19 cellular contexts compared by ENCODE assay signal in genomic region chr4:73669410-73670183, GRCh38. TPM values are rescaled to one million over a fixed set of nuclear protein-coding genes. Genes with fewer than 3 reads are reported as not detected.
DNase-seq lines count a peak whose midpoint lies in the region; ATAC-seq, FAIRE-seq and TF ChIP-seq lines count a peak whose summit lies in the region.
"Had no signal": no experiment of that assay in that cellular context is flagged by ENCODE, and none has a peak within 500 bp of the region (broad histone marks: within the 10 kb centered on the region; RNA-seq: fewer than 3 reads in every experiment).

No MANE protein-coding gene starts in this region.

- CTCF ChIA-PET in A549 (lab: Yijun Ruan, JAX) = interaction anchor here (1.0 to 1.5 kb wide), 6 partner anchors 16 to 369 kb away, joined by 3 to 4 read pairs (median 3); partner anchors contain the start of genes CXCL3 and CXCL5

- H3K27me3 ChIP-seq in body of pancreas = no peaks in the 10 kb centered on the region
- no peaks in the 10 kb centered on the region for H3K27me3 ChIP-seq in sigmoid colon
- H3K27me3 ChIP-seq: tibial nerve had no signal

- TF ChIP-seq RAD21 in A549 (conservative IDR thresholded peaks at IDR 0.05 in 1 of 2, IDR thresholded peaks at IDR 0.05 in 1 of 2) = no peak

- H3K4me3 Mint-ChIP-seq in nephron = peak overlapping the region in 1 of 3 experiments; percentile 14
- H3K4me3 Mint-ChIP-seq in activated T-helper 1 cell treated with anti-CD3 and anti-CD28 coated beads, Interleukin-12 subunit alpha, Interleukin-12 subunit beta, Interleukin-2, Interleukin-4 antibody, amounts not matched to agents 30 ng/mL and 10 ng/mL and 1 ng/mL, durations not matched to agents 14 hours and 24 hours and 36 hours = no peak overlapping the region

- no peaks in the 10 kb centered on the region for H3K9me3 ChIP-seq in A549
- no peaks in the 10 kb centered on the region for H3K9me3 ChIP-seq in body of pancreas
- no peaks in the 10 kb centered on the region for H3K9me3 ChIP-seq in sigmoid colon
- H3K9me3 ChIP-seq: psoas muscle, tibial nerve had no signal

- 92% methylated on average over 15 of the region's 15 CpGs for WGBS in A549 (ENCODE audit: missing lambda C conversion rate)
- WGBS in body of pancreas, 2 donors = 12 to 18% methylated on average over 15 of the region's 15 CpGs
- 86% methylated on average over 15 of the region's 15 CpGs for WGBS in sigmoid colon, 2 donors

- H3K9me3 Mint-ChIP-seq in nephron = no peaks in the 10 kb centered on the region
- H3K9me3 Mint-ChIP-seq in activated T-helper 1 cell treated with anti-CD3 and anti-CD28 coated beads, Interleukin-12 subunit alpha, Interleukin-12 subunit beta, Interleukin-2, Interleukin-4 antibody, amounts not matched to agents 30 ng/mL and 10 ng/mL and 1 ng/mL, durations not matched to agents 14 hours and 24 hours and 36 hours = no peaks in the 10 kb centered on the region

- H3K4me3 ChIP-seq in A549 (no peak overlapping the region), body of pancreas (no peak overlapping the region), sigmoid colon (peak overlapping the region in 2 of 4 donors; percentile 2 to 9)
- H3K4me3 ChIP-seq: psoas muscle, tibial nerve had no signal

- POLR2A ChIA-PET in A549 (lab: Yijun Ruan, JAX) = no interaction called here

- TF ChIP-seq CTCF in A549 (IDR thresholded peaks at IDR 0.05) = no peak
- TF ChIP-seq CTCF in body of pancreas (IDR thresholded peaks at IDR 0.05) = no peak
- TF ChIP-seq CTCF in nephron (IDR thresholded peaks at IDR 0.05; ENCODE audit: unreplicated experiment in 3 of 3) = no peak
- no peak for TF ChIP-seq CTCF in sigmoid colon (IDR thresholded peaks at IDR 0.05)

- H3K27ac Mint-ChIP-seq in nephron = peak overlapping the region in 2 of 3 experiments; percentile 26 to 52
- H3K27ac Mint-ChIP-seq in activated T-helper 1 cell treated with anti-CD3 and anti-CD28 coated beads, Interleukin-12 subunit alpha, Interleukin-12 subunit beta, Interleukin-2, Interleukin-4 antibody, amounts not matched to agents 30 ng/mL and 10 ng/mL and 1 ng/mL, durations not matched to agents 14 hours and 24 hours and 36 hours = no peak overlapping the region

- no peaks in the 10 kb centered on the region for H3K36me3 Mint-ChIP-seq in nephron (ENCODE audit: low read depth)
- H3K36me3 Mint-ChIP-seq in activated T-helper 1 cell treated with anti-CD3 and anti-CD28 coated beads, Interleukin-12 subunit alpha, Interleukin-12 subunit beta, Interleukin-2, Interleukin-4 antibody, amounts not matched to agents 30 ng/mL and 10 ng/mL and 1 ng/mL, durations not matched to agents 14 hours and 24 hours and 36 hours (ENCODE audit: low read depth) = no peaks in the 10 kb centered on the region

- no peak for DNase-seq in A549 (ENCODE audit: low read depth in 1 of 2, low spot score in 1 of 2)
- peak; percentile 28 for DNase-seq in NCI-H1105 (lab: John Stamatoyannopoulos, UW)
- peak in 3 of 4 donors; percentile 32 to 39 (median 35) for DNase-seq in body of pancreas
- DNase-seq in foreskin melanocyte = no peak
- DNase-seq in activated T-helper 1 cell treated with anti-CD3 and anti-CD28 coated beads, Interleukin-12 subunit alpha, Interleukin-12 subunit beta, Interleukin-2, Interleukin-4 antibody, amounts not matched to agents 30 ng/mL and 10 ng/mL and 1 ng/mL, durations not matched to agents 14 hours and 24 hours and 36 hours (ENCODE audit: low spot score) = no peak
- DNase-seq in sigmoid colon = no peak
- no peak for DNase-seq in UCSD-AML1 (lab: John Stamatoyannopoulos, UW; ENCODE audit: unreplicated experiment)
- DNase-seq: activated CD4-positive, alpha-beta T cell treated with anti-CD3 and anti-CD28 coated beads, Interleukin-2, amount 50 U/mL, for 4 hours; cortex of kidney; hippocampal formation; psoas muscle; stimulated activated CD4-positive, alpha-beta T cell treated with anti-CD3 and anti-CD28 coated beads, Interleukin-2, amount 100 ng/mL, for 24 hours had no signal

- peaks cover 26% of the 10 kb centered on the region for H3K4me1 Mint-ChIP-seq in nephron
- no peaks in the 10 kb centered on the region for H3K4me1 Mint-ChIP-seq in activated T-helper 1 cell treated with anti-CD3 and anti-CD28 coated beads, Interleukin-12 subunit alpha, Interleukin-12 subunit beta, Interleukin-2, Interleukin-4 antibody, amounts not matched to agents 30 ng/mL and 10 ng/mL and 1 ng/mL, durations not matched to agents 14 hours and 24 hours and 36 hours (ENCODE audit: low read depth)

- H3K36me3 ChIP-seq in body of pancreas (replicated peaks in 1 of 2; ENCODE audit: insufficient read depth in 1 of 2, low read depth in 2 of 2) (no peaks in the 10 kb centered on the region), sigmoid colon (no peaks in the 10 kb centered on the region)
- H3K36me3 ChIP-seq: tibial nerve had no signal

- H3K4me1 ChIP-seq in A549 (peaks cover 2% of the 10 kb centered on the region; the same call in 1 of the 3 replicates), body of pancreas (peaks cover 37% of the 10 kb centered on the region), sigmoid colon (peaks cover 0 to 16% (median 6%) of the 10 kb centered on the region in 4 donors)
- H3K4me1 ChIP-seq: psoas muscle, tibial nerve had no signal

- no peak overlapping the region for H3K4me2 ChIP-seq in A549

- peaks cover 3% of the 10 kb centered on the region for H3K27me3 Mint-ChIP-seq in nephron (ENCODE audit: low read depth)
- no peaks in the 10 kb centered on the region for H3K27me3 Mint-ChIP-seq in activated T-helper 1 cell treated with anti-CD3 and anti-CD28 coated beads, Interleukin-12 subunit alpha, Interleukin-12 subunit beta, Interleukin-2, Interleukin-4 antibody, amounts not matched to agents 30 ng/mL and 10 ng/mL and 1 ng/mL, durations not matched to agents 14 hours and 24 hours and 36 hours (ENCODE audit: insufficient read depth)

- ATAC-seq in A549 (no peak), body of pancreas (peak; percentile 43)
- ATAC-seq: esophagus mucosa, psoas muscle had no signal

- intact Hi-C loops in body of pancreas (cut with DNase I) = loop anchor here (10.0 kb wide), 2 partner anchors 195 to 465 kb away; partner anchors contain the start of gene CXCL1
- intact Hi-C loops in activated T-helper 1 cell treated with anti-CD3 and anti-CD28 coated beads, Interleukin-12 subunit alpha, Interleukin-12 subunit beta, Interleukin-2, Interleukin-4 antibody, amounts not matched to agents 30 ng/mL and 10 ng/mL and 1 ng/mL, durations not matched to agents 14 hours and 24 hours and 36 hours (cut with micrococcal nuclease) = no loop called here
- intact Hi-C loops in sigmoid colon (cut with DNase I) = no loop called here

- H3K27ac ChIP-seq in A549 (peak overlapping the region; percentile 33 to 55; a peak in 3 of 6 replicates), body of pancreas (peak overlapping the region; percentile 31 to 81 (median 78)), sigmoid colon (peak overlapping the region in 2 of 4 donors; percentile 28 to 35)
- H3K27ac ChIP-seq: psoas muscle, tibial nerve had no signal

- no peak for TF ChIP-seq POLR2A in A549 (IDR thresholded peaks at IDR 0.05; ENCODE audit: low read length)
- no peak for TF ChIP-seq POLR2A in body of pancreas (IDR thresholded peaks at IDR 0.05)
- TF ChIP-seq POLR2A in sigmoid colon (IDR thresholded peaks at IDR 0.05) = no peak

- TF ChIP-seq EP300 in A549 (IDR thresholded peaks at IDR 0.05) (no peak), sigmoid colon (IDR thresholded peaks at IDR 0.05) (no peak)

- no peak for FAIRE-seq in A549 (lab: Jason Lieb, UNC)
- FAIRE-seq: GM19239, TTC549 had no signal

TF ChIP-seq in A549, 52 proteins besides CTCF, POLR2A, EP300 and RAD21:
- TF ChIP-seq TFCP2L1 (CRISPR knock-in tag; IDR thresholded peaks at IDR 0.05) (no peak), MYC (IDR thresholded peaks at IDR 0.05; ENCODE audit: borderline replicate concordance, low read length) (no peak), ZSCAN20 (CRISPR knock-in tag; IDR thresholded peaks at IDR 0.05) (no peak), RFX5 (IDR thresholded peaks at IDR 0.05) (no peak), NR3C1 (IDR thresholded peaks at IDR 0.05) (no peak), SMC3 (IDR thresholded peaks at IDR 0.05) (no peak)
- TF ChIP-seq, protein P1, sequence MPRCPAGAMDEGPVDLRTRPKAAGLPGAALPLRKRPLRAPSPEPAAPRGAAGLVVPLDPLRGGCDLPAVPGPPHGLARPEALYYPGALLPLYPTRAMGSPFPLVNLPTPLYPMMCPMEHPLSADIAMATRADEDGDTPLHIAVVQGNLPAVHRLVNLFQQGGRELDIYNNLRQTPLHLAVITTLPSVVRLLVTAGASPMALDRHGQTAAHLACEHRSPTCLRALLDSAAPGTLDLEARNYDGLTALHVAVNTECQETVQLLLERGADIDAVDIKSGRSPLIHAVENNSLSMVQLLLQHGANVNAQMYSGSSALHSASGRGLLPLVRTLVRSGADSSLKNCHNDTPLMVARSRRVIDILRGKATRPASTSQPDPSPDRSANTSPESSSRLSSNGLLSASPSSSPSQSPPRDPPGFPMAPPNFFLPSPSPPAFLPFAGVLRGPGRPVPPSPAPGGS (IDR thresholded peaks at IDR 0.05) = no peak

RNA-seq across cellular contexts. Expression of gene RASSF6, which starts 49.4 kb away (rescaled TPM):
- 4.4 and 5.9 TPM in 2 replicates for polyA plus RNA-seq in A549 (2011; rRNA removed)
- 0.33 and 0.43 TPM in 2 replicates for polyA plus RNA-seq in A549 (2012; cell fraction: cytosol; rRNA removed)
- polyA plus RNA-seq in A549 (2012; cell fraction: nucleus; rRNA removed) = 0.28 and 0.32 TPM in 2 replicates
- polyA plus RNA-seq in A549 (2017; fragmentation: RNase III; extraction: RNeasy Plus Mini Kit Qiagen cat#74134 plus additional on column Dnase treatment) = 1.6 to 1.8 TPM (median 1.8 TPM) in 3 replicates
- polyA minus RNA-seq in A549 (2011; rRNA and poly(A)+ RNA removed) = 3.3 and 4.0 TPM in 2 replicates
- total RNA-seq in body of pancreas = 10 to 100 TPM in 1 of 2 donors, 1 to 10 TPM in 1; 5.3 to 10.1 TPM
- not detected in 2 replicates for total RNA-seq in activated T-helper 1 cell treated with anti-CD3 and anti-CD28 coated beads, Interleukin-12 subunit alpha, Interleukin-12 subunit beta, Interleukin-2, Interleukin-4 antibody, amounts not matched to agents 30 ng/mL and 10 ng/mL and 1 ng/mL, durations not matched to agents 14 hours and 24 hours and 36 hours
- under 1 TPM in 3 of 4 donors, not detected in 1; under 0.01 to 0.41 (median 0.36) TPM for total RNA-seq in sigmoid colon
- polyA plus RNA-seq in sigmoid colon = 10 to 100 TPM in 2 of 3 donors, 1 to 10 TPM in 1; 6.6 to 30.1 (median 20.4) TPM
- total RNA-seq: M059J, psoas muscle, SK-MEL-5, tibial nerve had no signal

Comparison
In these comparisons a context has a peak if more than half of its experiments do, and no peak if none do; other contexts are left out.
1. DNase-seq: peak in NCI-H1105 (single experiment) and body of pancreas (3 of 4); none in A549 (0 of 2), foreskin melanocyte (single experiment), activated T-helper 1 cell treated with anti-CD3 and anti-CD28 coated beads, Interleukin-12 subunit alpha, Interleukin-12 subunit beta, Interleukin-2, Interleukin-4 antibody, amounts not matched to agents 30 ng/mL and 10 ng/mL and 1 ng/mL, durations not matched to agents 14 hours and 24 hours and 36 hours (single experiment), sigmoid colon (single experiment) and UCSD-AML1 (single experiment).